Comparison of ENCODE assay signal across 1 cellular context in genomic region chr12:16602412-16602811, GRCh38.
TF ChIP-seq lines count a peak whose summit lies in the region.

No MANE protein-coding gene starts in this region.

TF ChIP-seq in GM23338, 12 proteins besides CTCF, POLR2A, EP300 and RAD21 (continued from another document):
- TF ChIP-seq REST (IDR thresholded peaks at IDR 0.05; ENCODE audit: unreplicated experiment) = no peak
TF ChIP-seq in GM23338: peak in this region for 0.
